10 cellular contexts compared by ENCODE assay signal in genomic region chr19:19106061-19106551, GRCh38. TPM values are rescaled to one million over a fixed set of nuclear protein-coding genes. Genes with fewer than 3 reads are reported as not detected.
DNase-seq lines count a peak whose midpoint lies in the region; TF ChIP-seq lines count a peak whose summit lies in the region.
"Had no signal": no experiment of that assay in that cellular context is flagged by ENCODE, and none has a peak within 500 bp of the region (broad histone marks: within the 10 kb centered on the region; RNA-seq: fewer than 3 reads in every experiment).

No MANE protein-coding gene starts in this region.

- H3K27ac ChIP-seq in iPS-20b (ENCODE audit: low read length): peak overlapping the region; percentile 54
- peak overlapping the region; percentile 31 for H3K27ac ChIP-seq in smooth muscle cell (ENCODE audit: low read depth)
- H3K27ac ChIP-seq: WERI-Rb-1 had no signal

- H3K9ac ChIP-seq in iPS-20b (ENCODE audit: low read depth, low read length): peak overlapping the region; percentile 68; the same call in 1 of the 2 replicates
- H3K9ac ChIP-seq in smooth muscle cell (ENCODE audit: low read depth): peak overlapping the region; percentile 43

- H3K9me3 ChIP-seq in iPS-20b (ENCODE audit: insufficient read depth, low read depth, low read length): no peaks in the 10 kb centered on the region
- no peaks in the 10 kb centered on the region for H3K9me3 ChIP-seq in smooth muscle cell (replicated peaks; ENCODE audit: low read depth)

- POLR2A ChIA-PET in HEK293T (lab: Yijun Ruan, JAX): interaction anchor here (1.0 to 2.0 kb wide), 5 partner anchors 10 to 43 kb away, joined by 3 to 6 read pairs (median 4); no protein-coding TSS in a partner anchor

- DNase-seq in HEK293T (ENCODE audit: extremely low spot score) (peak; percentile 39), choroid plexus epithelial cell (ENCODE audit: low read depth) (peak; percentile 33), smooth muscle cell (lab: John Stamatoyannopoulos, UW; ENCODE audit: unreplicated experiment) (peak; percentile 62), HCEC 1CT (no peak), KG1 (lab: John Stamatoyannopoulos, UW) (no peak), 8988T (no peak)
- DNase-seq in activated naive CD4-positive, alpha-beta T cell treated with Interleukin-2 at 50 U/mL for 16 hours: no peak
- DNase-seq: activated naive CD8-positive, alpha-beta T cell treated with anti-CD3 and anti-CD28 coated beads for 36 hours; WERI-Rb-1 had no signal

- WGBS in smooth muscle cell (ENCODE audit: low lambda C conversion rate): 28% methylated on average over 24 of the region's 25 CpGs

- peak overlapping the region; percentile 72 for H2AFZ ChIP-seq in smooth muscle cell (ENCODE audit: low read depth)

- peaks cover 3% of the 10 kb centered on the region for H4K20me1 ChIP-seq in smooth muscle cell (ENCODE audit: low read depth)

- H3K36me3 ChIP-seq in iPS-20b (ENCODE audit: insufficient read depth, low read depth, low read length) (no peaks in the 10 kb centered on the region), smooth muscle cell (ENCODE audit: low read depth) (no peaks in the 10 kb centered on the region)
- H3K36me3 ChIP-seq: WERI-Rb-1 had no signal

- H3K4me3 ChIP-seq in choroid plexus epithelial cell (ENCODE audit: low read depth, low read length): peak overlapping the region; percentile 54
- peak overlapping the region; percentile 65 for H3K4me3 ChIP-seq in iPS-20b (ENCODE audit: low read length)
- H3K4me3 ChIP-seq in smooth muscle cell: peak overlapping the region; percentile 50

- peak overlapping the region; percentile 95 for H3K4me2 ChIP-seq in smooth muscle cell

- peaks cover 4% of the 10 kb centered on the region; the same call in 1 of the 2 replicates for H3K4me1 ChIP-seq in iPS-20b (ENCODE audit: insufficient read depth, low read length)
- H3K4me1 ChIP-seq in smooth muscle cell (ENCODE audit: low read depth): peaks cover 8% of the 10 kb centered on the region

- H3K27me3 ChIP-seq in iPS-20b (ENCODE audit: insufficient read depth, low read length) (no peaks in the 10 kb centered on the region; the same call in 1 of the 2 replicates), smooth muscle cell (ENCODE audit: low read depth) (no peaks in the 10 kb centered on the region)

- H3K79me2 ChIP-seq in smooth muscle cell (ENCODE audit: low read depth): no peaks in the 10 kb centered on the region

- TF ChIP-seq CTCF in choroid plexus epithelial cell (conservative IDR thresholded peaks at IDR 0.05; ENCODE audit: low read depth, low read length) (no peak), smooth muscle cell (IDR thresholded peaks at IDR 0.05; ENCODE audit: borderline replicate concordance, insufficient read depth, poor library complexity, severe bottlenecking) (no peak)

- H3F3A ChIP-seq in smooth muscle cell (ENCODE audit: low read depth): no peaks in the 10 kb centered on the region

- CTCF ChIA-PET in HEK293T (lab: Yijun Ruan, JAX): no interaction called here

TF ChIP-seq in HEK293T, 16 proteins besides CTCF, POLR2A, EP300 and RAD21:
- TF ChIP-seq ZNF384 (IDR thresholded peaks at IDR 0.05) (no peak), SUZ12 (IDR thresholded peaks at IDR 0.05) (no peak), HDGF (IDR thresholded peaks at IDR 0.05; ENCODE audit: borderline replicate concordance) (no peak), PKNOX1 (IDR thresholded peaks at IDR 0.05) (no peak), CTBP1 (IDR thresholded peaks at IDR 0.05; ENCODE audit: borderline replicate concordance) (no peak), L3MBTL2 (conservative IDR thresholded peaks at IDR 0.05) (no peak), SP1 (IDR thresholded peaks at IDR 0.05) (no peak), FOXK2 (IDR thresholded peaks at IDR 0.05) (no peak), LEF1 (IDR thresholded peaks at IDR 0.05; ENCODE audit: borderline replicate concordance) (no peak), ELF4 (IDR thresholded peaks at IDR 0.05) (no peak)

RNA-seq across cellular contexts. Expression of gene TMEM161A, which starts 32.2 kb away (rescaled TPM):
- 20.3 and 30.3 TPM in 2 replicates for total RNA-seq in smooth muscle cell
- polyA plus RNA-seq in smooth muscle cell: 40.6 and 47.8 TPM in 2 replicates

RNA-seq across cellular contexts. Expression of gene SLC25A42, which starts 42.3 kb away (rescaled TPM):
- 8.1 and 11.8 TPM in 2 replicates for total RNA-seq in smooth muscle cell
- 14.4 and 18.9 TPM in 2 replicates for polyA plus RNA-seq in smooth muscle cell

Comparison
In these comparisons a context has a peak if more than half of its experiments do, and no peak if none do; other contexts are left out.
1. DNase-seq: peak in HEK293T (single experiment), choroid plexus epithelial cell (single experiment) and smooth muscle cell (single experiment); none in HCEC 1CT (single experiment), KG1 (single experiment), activated naive CD4-positive, alpha-beta T cell treated with Interleukin-2 at 50 U/mL for 16 hours (single experiment) and 8988T (single experiment).
2. Peak in every context shown above with its lines, with median percentiles within 50 percentile points of each other: H3K4me3 ChIP-seq.